8 cellular contexts compared by ENCODE assay signal in genomic region chr1:235503333-235504121, GRCh38. TPM values are rescaled to one million over a fixed set of nuclear protein-coding genes. Genes with fewer than 3 reads are reported as not detected.
DNase-seq lines count a peak whose midpoint lies in the region; ATAC-seq and TF ChIP-seq lines count a peak whose summit lies in the region.

No MANE protein-coding gene starts in this region.

- no peaks in the 10 kb centered on the region for H3K27me3 Mint-ChIP-seq in IgD-negative memory B cell

- H3F3A ChIP-seq in SK-N-SH (replicated peaks; ENCODE audit: insufficient read depth) = peaks cover 27% of the 10 kb centered on the region

- TF ChIP-seq EP300 in SK-N-SH (IDR thresholded peaks at IDR 0.05; ENCODE audit: borderline replicate concordance in 1 of 2, low read depth in 1 of 2, low read length in 1 of 2) = no peak; a peak in 1 of 4 replicates

- H3K36me3 ChIP-seq in SK-N-SH (replicated peaks in 1 of 2; ENCODE audit: control insufficient read depth in 1 of 2, insufficient read depth in 2 of 2, low read length in 1 of 2) (no peaks in the 10 kb centered on the region), colonic mucosa (no peaks in the 10 kb centered on the region)

- peaks cover 20% of the 10 kb centered on the region for H4K20me1 ChIP-seq in SK-N-SH (ENCODE audit: insufficient read depth)

- TF ChIP-seq RAD21 in SK-N-SH (IDR thresholded peaks at IDR 0.05; ENCODE audit: low read length) = no peak

- H3K27ac ChIP-seq in SK-N-SH (ENCODE audit: low read depth in 2 of 2, low read length in 1 of 2) (peak overlapping the region; percentile 86 to 97), colonic mucosa (peak overlapping the region; percentile 96)

- no peaks in the 10 kb centered on the region for H3K9me3 Mint-ChIP-seq in IgD-negative memory B cell

- H3K27me3 ChIP-seq in SK-N-SH (ENCODE audit: insufficient read depth) (no peaks in the 10 kb centered on the region), colonic mucosa (no peaks in the 10 kb centered on the region)

- H3K4me3 Mint-ChIP-seq in IgD-negative memory B cell = peak overlapping the region; percentile 89 to 97 (median 95)

- peak overlapping the region; percentile 86 to 92 (median 91) for H3K27ac Mint-ChIP-seq in IgD-negative memory B cell

- no peak for TF ChIP-seq CTCF in SK-N-SH (IDR thresholded peaks at IDR 0.05)
- no peak for TF ChIP-seq CTCF in colonic mucosa (IDR thresholded peaks at IDR 0.05)

- intact Hi-C loops in colonic mucosa (cut with DNase I) = no loop called here

- H3K4me1 ChIP-seq in SK-N-SH (ENCODE audit: control insufficient read depth in 1 of 2, insufficient read depth in 2 of 2, low read depth in 1 of 2, low read length in 1 of 2) = peaks cover 5 to 13% of the 10 kb centered on the region in 2 experiments; a peak in 3 of 4 replicates
- H3K4me1 ChIP-seq in colonic mucosa = peaks cover 3% of the 10 kb centered on the region

- CTCF ChIA-PET in SK-N-SH (lab: Yijun Ruan, JAX) = interaction anchor here (0.5 to 2.8 kb wide), 30 partner anchors 9 to 471 kb away, joined by 3 to 13 read pairs (median 4); no protein-coding TSS in a partner anchor

- H3K9ac ChIP-seq in SK-N-SH = peak overlapping the region; percentile 79
- peak overlapping the region; percentile 83 to 91 for H3K9ac ChIP-seq in colonic mucosa (ENCODE audit: low read depth in 2 of 2, low read length in 2 of 2)

- peaks cover 13 to 21% (median 18%) of the 10 kb centered on the region in 3 donors for H3K4me1 Mint-ChIP-seq in IgD-negative memory B cell

- POLR2A ChIA-PET in SK-N-SH (lab: Yijun Ruan, JAX) = interaction anchor here (0.5 to 1.2 kb wide), 2 partner anchors 90 to 375 kb away, joined by 3 read pairs; partner anchors contain the start of gene TOMM20

- 1% methylated on average over 45 of the region's 51 CpGs for WGBS in SK-N-SH (ENCODE audit: low lambda C conversion rate)

- H2AFZ ChIP-seq in SK-N-SH (ENCODE audit: low read depth) = peak overlapping the region; percentile 82

- DNase-seq in EL = peak; percentile 63
- peak; percentile 55 for DNase-seq in SK-N-SH
- DNase-seq in colonic mucosa = peak; percentile 65
- DNase-seq in left kidney (ENCODE audit: low read depth, low spot score) = peak; percentile 87
- DNase-seq in stimulated activated CD4-positive, alpha-beta T cell treated with anti-CD3 and anti-CD28 coated beads, Interleukin-1b, Interleukin-23, amount 100 ng/mL, for 48 hours = peak; percentile 20

- ATAC-seq in GM21447 (IDR thresholded peaks at IDR 0.05; ENCODE audit: unreplicated experiment) (peak; percentile 24), HG02938 (IDR thresholded peaks at IDR 0.05; ENCODE audit: unreplicated experiment) (no peak)

- peaks cover 53% of the 10 kb centered on the region for H3K79me2 ChIP-seq in SK-N-SH (ENCODE audit: insufficient read depth)

- peaks cover 3% of the 10 kb centered on the region for H3K36me3 Mint-ChIP-seq in IgD-negative memory B cell

- H3K4me2 ChIP-seq in SK-N-SH = peak overlapping the region; percentile 84

- H3K4me3 ChIP-seq in SK-N-SH (ENCODE audit: low read depth in 2 of 2, low read length in 1 of 2) = peak overlapping the region; percentile 60 to 76
- H3K4me3 ChIP-seq in colonic mucosa = peak overlapping the region; percentile 85

- no peaks in the 10 kb centered on the region for H3K9me2 ChIP-seq in SK-N-SH

- H3K9me3 ChIP-seq in SK-N-SH = no peaks in the 10 kb centered on the region
- no peaks in the 10 kb centered on the region for H3K9me3 ChIP-seq in colonic mucosa

TF ChIP-seq in SK-N-SH, 30 proteins besides CTCF, POLR2A, EP300 and RAD21:
- TF ChIP-seq JUND (IDR thresholded peaks at IDR 0.05) = no peak
- no peak for TF ChIP-seq NRF1 (IDR thresholded peaks at IDR 0.05; ENCODE audit: low read depth, low read length)
- TF ChIP-seq USF2 (IDR thresholded peaks at IDR 0.05; ENCODE audit: borderline replicate concordance, low read depth, low read length) = no peak
- TF ChIP-seq, protein P1, sequence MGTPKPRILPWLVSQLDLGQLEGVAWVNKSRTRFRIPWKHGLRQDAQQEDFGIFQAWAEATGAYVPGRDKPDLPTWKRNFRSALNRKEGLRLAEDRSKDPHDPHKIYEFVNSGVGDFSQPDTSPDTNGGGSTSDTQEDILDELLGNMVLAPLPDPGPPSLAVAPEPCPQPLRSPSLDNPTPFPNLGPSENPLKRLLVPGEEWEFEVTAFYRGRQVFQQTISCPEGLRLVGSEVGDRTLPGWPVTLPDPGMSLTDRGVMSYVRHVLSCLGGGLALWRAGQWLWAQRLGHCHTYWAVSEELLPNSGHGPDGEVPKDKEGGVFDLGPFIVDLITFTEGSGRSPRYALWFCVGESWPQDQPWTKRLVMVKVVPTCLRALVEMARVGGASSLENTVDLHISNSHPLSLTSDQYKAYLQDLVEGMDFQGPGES (IDR thresholded peaks at IDR 0.05; ENCODE audit: low read depth, low read length) = no peak
- TF ChIP-seq MXI1 (IDR thresholded peaks at IDR 0.05; ENCODE audit: low read depth, low read length) = peak; percentile 54; the same call in 1 of the 2 replicates
- TF ChIP-seq, protein P2, sequence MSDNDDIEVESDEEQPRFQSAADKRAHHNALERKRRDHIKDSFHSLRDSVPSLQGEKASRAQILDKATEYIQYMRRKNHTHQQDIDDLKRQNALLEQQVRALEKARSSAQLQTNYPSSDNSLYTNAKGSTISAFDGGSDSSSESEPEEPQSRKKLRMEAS (IDR thresholded peaks at IDR 0.05; ENCODE audit: low read depth) = peak; percentile 64; the same call in 1 of the 2 replicates
- TF ChIP-seq RCOR1 (IDR thresholded peaks at IDR 0.05; ENCODE audit: low read length) = no peak
- TF ChIP-seq PBX3 (IDR thresholded peaks at IDR 0.05) = no peak
- TF ChIP-seq NFIC (IDR thresholded peaks at IDR 0.05; ENCODE audit: borderline replicate concordance) = no peak
- TF ChIP-seq, protein P3, sequence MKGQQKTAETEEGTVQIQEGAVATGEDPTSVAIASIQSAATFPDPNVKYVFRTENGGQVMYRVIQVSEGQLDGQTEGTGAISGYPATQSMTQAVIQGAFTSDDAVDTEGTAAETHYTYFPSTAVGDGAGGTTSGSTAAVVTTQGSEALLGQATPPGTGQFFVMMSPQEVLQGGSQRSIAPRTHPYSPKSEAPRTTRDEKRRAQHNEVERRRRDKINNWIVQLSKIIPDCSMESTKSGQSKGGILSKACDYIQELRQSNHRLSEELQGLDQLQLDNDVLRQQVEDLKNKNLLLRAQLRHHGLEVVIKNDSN (IDR thresholded peaks at IDR 0.05; ENCODE audit: borderline replicate concordance, low read depth) = no peak
- peak; percentile 12; the same call in 1 of the 2 replicates for TF ChIP-seq TAF1 (IDR thresholded peaks at IDR 0.05; ENCODE audit: borderline replicate concordance, low read depth, low read length)

RNA-seq across cellular contexts. Expression of gene B3GALNT2, which starts 0.7 kb away (rescaled TPM):
- 3.5 TPM for polyA plus RNA-seq in IgD-negative memory B cell
- polyA plus RNA-seq in SK-N-SH (2012; rRNA removed) = 15.5 and 21.8 TPM in 2 replicates
- 20.5 and 21.0 TPM in 2 replicates for polyA plus RNA-seq in SK-N-SH (2012; cell fraction: cytosol; rRNA removed)
- polyA plus RNA-seq in SK-N-SH (2012; cell fraction: nucleus; rRNA removed) = 13.1 and 23.9 TPM in 2 replicates
- total RNA-seq in colonic mucosa = 10 to 100 TPM; 17.7 to 24.9 TPM

Comparison
In these comparisons a context has a peak if more than half of its experiments do, and no peak if none do; other contexts are left out.
1. DNase-seq: peak in every context shown above with its lines; median percentile 87 in left kidney; 65 in colonic mucosa; 63 in EL; 55 in SK-N-SH; 20 in stimulated activated CD4-positive, alpha-beta T cell treated with anti-CD3 and anti-CD28 coated beads, Interleukin-1b, Interleukin-23, amount 100 ng/mL, for 48 hours.